Comparison of ENCODE assay signal across 11 cellular contexts in genomic region chr16:1932050-1933028, GRCh38. TPM values are rescaled to one million over a fixed set of nuclear protein-coding genes. Genes with fewer than 3 reads are reported as not detected.
DNase-seq lines count a peak whose midpoint lies in the region; ATAC-seq, FAIRE-seq and TF ChIP-seq lines count a peak whose summit lies in the region.
"Had no signal": no experiment of that assay in that cellular context is flagged by ENCODE, and none has a peak within 500 bp of the region (broad histone marks: within the 10 kb centered on the region; RNA-seq: fewer than 3 reads in every experiment).

No MANE protein-coding gene starts in this region.

- peaks cover 0 to 3% of the 10 kb centered on the region in 2 experiments; a peak in 2 of 5 replicates for H3K27me3 ChIP-seq in HepG2 (ENCODE audit: control insufficient read depth in 1 of 2, insufficient read depth in 2 of 2, low read length in 2 of 2)
- no peaks in the 10 kb centered on the region for H3K27me3 ChIP-seq in ascending aorta

- H3K9me3 ChIP-seq in HepG2 (ENCODE audit: low read length) (no peaks in the 10 kb centered on the region), ascending aorta (no peaks in the 10 kb centered on the region)

- ATAC-seq in HepG2 (peak; percentile 78), HG03025 (IDR thresholded peaks at IDR 0.05; ENCODE audit: low FRiP score, unreplicated experiment) (no peak), GM19397 (IDR thresholded peaks at IDR 0.05; ENCODE audit: unreplicated experiment) (no peak), HG03045 (IDR thresholded peaks at IDR 0.05; ENCODE audit: unreplicated experiment) (no peak)

- no peak for TF ChIP-seq EP300 in HepG2 (IDR thresholded peaks at IDR 0.05; ENCODE audit: low read depth in 2 of 2, low read length in 2 of 2)
- no peak for TF ChIP-seq EP300 in HepG2 (CRISPR knock-in tag; IDR thresholded peaks at IDR 0.05; ENCODE audit: borderline replicate concordance)

- TF ChIP-seq CTCF in astrocyte of the spinal cord (IDR thresholded peaks at IDR 0.05; ENCODE audit: low read depth, low read length): peak; percentile 19
- peak; percentile 72 for TF ChIP-seq CTCF in HepG2 (CRISPR knock-in tag; IDR thresholded peaks at IDR 0.05)
- no peak for TF ChIP-seq CTCF in ascending aorta (IDR thresholded peaks at IDR 0.05)

- CTCF ChIA-PET in HepG2 (lab: Yijun Ruan, JAX; ENCODE audit: low intra/inter-chr PET ratio, low total read pairs): interaction anchor here (0.7 kb wide), 2 partner anchors 69 to 119 kb away, joined by 3 read pairs; no protein-coding TSS in a partner anchor

- POLR2A ChIA-PET in HepG2 (lab: Yijun Ruan, JAX): interaction anchor here (1.2 to 1.8 kb wide), 5 partner anchors 9 to 223 kb away, joined by 3 to 34 read pairs (median 8); partner anchors contain the start of genes FAHD1, HAGH, MSRB1 and RPS2

- WGBS in HepG2 (ENCODE audit: low lambda C conversion rate): 44% methylated on average over 8 of the region's 19 CpGs

- DNase-seq in DMS53 treated with DMSO at 0.1 percent for 48 hours (lab: John Stamatoyannopoulos, UW; ENCODE audit: unreplicated experiment) (peak; percentile 24), NCI-H1092 (lab: John Stamatoyannopoulos, UW) (peak; percentile 57), astrocyte of the spinal cord (ENCODE audit: low read depth, low spot score) (no peak), HepG2 (ENCODE audit: low spot score) (peak; percentile 69), ascending aorta (ENCODE audit: low spot score in 2 of 2) (no peak)
- DNase-seq: activated CD4-positive, alpha-beta memory T cell treated with anti-CD3 and anti-CD28 coated beads for 36 hours; KBM-7 had no signal

- H3K4me3 ChIP-seq in astrocyte of the spinal cord (ENCODE audit: low read depth, low read length): no peak overlapping the region
- peak overlapping the region in 1 of 3 experiments; percentile 58; a peak in 3 of 6 replicates for H3K4me3 ChIP-seq in HepG2 (replicated peaks in 1 of 3; ENCODE audit: insufficient read depth in 1 of 3, low read depth in 2 of 3, low read length in 3 of 3)
- H3K4me3 ChIP-seq in ascending aorta: no peak overlapping the region

- peak; percentile 64 for FAIRE-seq in HepG2 (lab: Jason Lieb, UNC)

- no peaks in the 10 kb centered on the region for H4K20me1 ChIP-seq in HepG2 (ENCODE audit: insufficient read depth, low read length)

- peak overlapping the region; percentile 46 for H3K9ac ChIP-seq in HepG2 (ENCODE audit: insufficient read depth, low read depth, low read length)

- H3K27ac ChIP-seq in HepG2 (ENCODE audit: extremely low read length, insufficient read depth, low read length) (peak overlapping the region; percentile 25), ascending aorta (no peak overlapping the region)

- in situ Hi-C loops in astrocyte of the spinal cord (cut with HindIII; ENCODE audit: low sequenced_read_pairs): no loop called here
- in situ Hi-C loops in HepG2 (cut with HindIII; ENCODE audit: extremely low pct_ligation_motif_present, low pct_unique_long_range_greater_than_20kb): no loop called here

- peak overlapping the region; percentile 68 for H3K4me2 ChIP-seq in HepG2 (ENCODE audit: low read depth, low read length)

- no peak overlapping the region for H2AFZ ChIP-seq in HepG2 (ENCODE audit: low read length)

- no TSS peak for BruUV-seq in HepG2 (replicated peaks; lab: Mats Ljungman, UMichigan)

- TF ChIP-seq RAD21 in HepG2 (CRISPR knock-in tag; IDR thresholded peaks at IDR 0.05): peak; percentile 69

- intact Hi-C loops in HepG2 (cut with micrococcal nuclease; ENCODE audit: unreplicated experiment): loop anchor here (2.0 kb wide), 1 partner anchor 70 kb away; no protein-coding TSS in a partner anchor
- intact Hi-C loops in ascending aorta (cut with DNase I): no loop called here

- no peak for TF ChIP-seq POLR2A in HepG2 (IDR thresholded peaks at IDR 0.05; ENCODE audit: insufficient read depth in 1 of 2, low read depth in 2 of 2, low read length in 2 of 2)

- H3K79me2 ChIP-seq in HepG2 (ENCODE audit: insufficient read depth, low read length): no peaks in the 10 kb centered on the region

- peaks cover 77% of the 10 kb centered on the region for H3K4me1 ChIP-seq in HepG2 (ENCODE audit: insufficient read depth, low read length)
- peaks cover 4 to 6% of the 10 kb centered on the region in 2 donors for H3K4me1 ChIP-seq in ascending aorta

- H3K36me3 ChIP-seq in HepG2 (replicated peaks in 1 of 2; ENCODE audit: control insufficient read depth in 1 of 2, insufficient read depth in 2 of 2, low read length in 2 of 2): 0 out of 5 replicates have a peak, but pooled peaks cover 0 to 3% of the 10 kb centered on the region in 2 experiments
- H3K36me3 ChIP-seq in ascending aorta: peaks cover 2 to 5% of the 10 kb centered on the region in 2 donors

RNA-seq across cellular contexts. Expression of gene MSRB1, which starts 10.7 kb away (rescaled TPM):
- total RNA-seq in HepG2 (2016; rRNA removed; fragmentation: Illumina TruSeq; extraction: Trizol) (32.1 and 49.0 TPM in 2 replicates), ascending aorta (32.9 TPM)
- 17.7 and 18.5 TPM in 2 replicates for total RNA-seq in HepG2 (2016; cell fraction: cytosol; rRNA removed; fragmentation: Illumina TruSeq; extraction: Trizol; ENCODE audit: low read depth)
- 36.2 and 53.5 TPM in 2 replicates for total RNA-seq in HepG2 (2016; cell fraction: insoluble cytoplasmic fraction; rRNA removed; fragmentation: Illumina TruSeq; extraction: Trizol)
- 40.6 and 47.0 TPM in 2 replicates for total RNA-seq in HepG2 (2016; cell fraction: membrane; rRNA removed; fragmentation: Illumina TruSeq; extraction: Trizol)
- total RNA-seq in HepG2 (2016; cell fraction: nucleus; rRNA removed; fragmentation: Illumina TruSeq; extraction: Trizol): 22.9 and 23.6 TPM in 2 replicates
- 75.4 and 84.2 TPM in 2 replicates for polyA plus RNA-seq in HepG2 (2011; rRNA removed)
- polyA plus RNA-seq in HepG2 (2011; cell fraction: cytosol; rRNA removed): 77.3 and 104 TPM in 2 replicates
- 36.2 and 37.3 TPM in 2 replicates for polyA plus RNA-seq in HepG2 (2011; cell fraction: nucleus; rRNA removed)
- 50.3 and 50.5 TPM in 2 replicates for polyA plus RNA-seq in HepG2 (2012)
- 33.2 and 38.6 TPM in 2 replicates for polyA plus RNA-seq in HepG2 (2016; cell fraction: cytosol; fragmentation: Illumina TruSeq; extraction: Trizol; ENCODE audit: low read depth)
- polyA plus RNA-seq in HepG2 (2016; cell fraction: insoluble cytoplasmic fraction; fragmentation: Illumina TruSeq; extraction: Trizol; ENCODE audit: low read depth): 123 and 143 TPM in 2 replicates
- 66.6 and 81.6 TPM in 2 replicates for polyA plus RNA-seq in HepG2 (2016; cell fraction: membrane; fragmentation: Illumina TruSeq; extraction: Trizol; ENCODE audit: low read depth)
- 54.6 and 56.2 TPM in 2 replicates for polyA plus RNA-seq in HepG2 (2016; cell fraction: nucleus; fragmentation: Illumina TruSeq; extraction: Trizol; ENCODE audit: insufficient read depth, low read depth)
- polyA minus RNA-seq in HepG2 (2011; rRNA and poly(A)+ RNA removed; ENCODE audit: low replicate concordance): 38.3 and 153 TPM in 2 replicates
- 32.5 and 36.9 TPM in 2 replicates for polyA minus RNA-seq in HepG2 (2011; cell fraction: cytosol; rRNA and poly(A)+ RNA removed)
- polyA minus RNA-seq in HepG2 (2011; cell fraction: nucleus; rRNA and poly(A)+ RNA removed): 29.6 and 34.3 TPM in 2 replicates

RNA-seq across cellular contexts. Expression of gene HS3ST6, which starts 14.1 kb away (rescaled TPM):
- total RNA-seq in HepG2 (2016; rRNA removed; fragmentation: Illumina TruSeq; extraction: Trizol) (not detected in 2 replicates), ascending aorta (not detected)
- not detected in 2 replicates for total RNA-seq in HepG2 (2016; cell fraction: cytosol; rRNA removed; fragmentation: Illumina TruSeq; extraction: Trizol; ENCODE audit: low read depth)
- not detected in 2 replicates for total RNA-seq in HepG2 (2016; cell fraction: insoluble cytoplasmic fraction; rRNA removed; fragmentation: Illumina TruSeq; extraction: Trizol)
- total RNA-seq in HepG2 (2016; cell fraction: membrane; rRNA removed; fragmentation: Illumina TruSeq; extraction: Trizol): not detected in 2 replicates
- total RNA-seq in HepG2 (2016; cell fraction: nucleus; rRNA removed; fragmentation: Illumina TruSeq; extraction: Trizol): not detected in 2 replicates
- polyA plus RNA-seq in HepG2 (2011; rRNA removed): not detected in 2 replicates
- not detected in 2 replicates for polyA plus RNA-seq in HepG2 (2011; cell fraction: cytosol; rRNA removed)
- polyA plus RNA-seq in HepG2 (2011; cell fraction: nucleus; rRNA removed): not detected in 2 replicates
- not detected in 2 replicates for polyA plus RNA-seq in HepG2 (2012)
- not detected in 2 replicates for polyA plus RNA-seq in HepG2 (2016; cell fraction: cytosol; fragmentation: Illumina TruSeq; extraction: Trizol; ENCODE audit: low read depth)
- not detected in 2 replicates for polyA plus RNA-seq in HepG2 (2016; cell fraction: insoluble cytoplasmic fraction; fragmentation: Illumina TruSeq; extraction: Trizol; ENCODE audit: low read depth)
- polyA plus RNA-seq in HepG2 (2016; cell fraction: membrane; fragmentation: Illumina TruSeq; extraction: Trizol; ENCODE audit: low read depth): not detected in 2 replicates
- polyA plus RNA-seq in HepG2 (2016; cell fraction: nucleus; fragmentation: Illumina TruSeq; extraction: Trizol; ENCODE audit: insufficient read depth, low read depth): not detected in 2 replicates
- polyA minus RNA-seq in HepG2 (2011; rRNA and poly(A)+ RNA removed; ENCODE audit: low replicate concordance): not detected in 2 replicates
- polyA minus RNA-seq in HepG2 (2011; cell fraction: cytosol; rRNA and poly(A)+ RNA removed): not detected in 2 replicates
- not detected in 2 replicates for polyA minus RNA-seq in HepG2 (2011; cell fraction: nucleus; rRNA and poly(A)+ RNA removed)
- total RNA-seq: activated CD4-positive, alpha-beta memory T cell treated with anti-CD3 and anti-CD28 coated beads for 36 hours; mononuclear cell had no signal

RNA-seq across cellular contexts. Expression of gene RPL3L, which starts 22.1 kb away (rescaled TPM):
- not detected in 2 replicates for total RNA-seq in HepG2 (2016; rRNA removed; fragmentation: Illumina TruSeq; extraction: Trizol)
- 1.0 TPM in 1 of 2 replicates, not detected in the other for total RNA-seq in HepG2 (2016; cell fraction: cytosol; rRNA removed; fragmentation: Illumina TruSeq; extraction: Trizol; ENCODE audit: low read depth)
- 0.43 TPM in 1 of 2 replicates, not detected in the other for total RNA-seq in HepG2 (2016; cell fraction: insoluble cytoplasmic fraction; rRNA removed; fragmentation: Illumina TruSeq; extraction: Trizol)
- total RNA-seq in HepG2 (2016; cell fraction: membrane; rRNA removed; fragmentation: Illumina TruSeq; extraction: Trizol): 0.52 and 1.1 TPM in 2 replicates
- 1.1 TPM in 2 replicates for total RNA-seq in HepG2 (2016; cell fraction: nucleus; rRNA removed; fragmentation: Illumina TruSeq; extraction: Trizol)
- polyA plus RNA-seq in HepG2 (2011; rRNA removed): 0.17 and 0.30 TPM in 2 replicates
- 0.06 and 0.11 TPM in 2 replicates for polyA plus RNA-seq in HepG2 (2011; cell fraction: cytosol; rRNA removed)
- polyA plus RNA-seq in HepG2 (2011; cell fraction: nucleus; rRNA removed): 0.17 and 0.26 TPM in 2 replicates
- polyA plus RNA-seq in HepG2 (2012): 0.64 and 1.1 TPM in 2 replicates
- polyA plus RNA-seq in HepG2 (2016; cell fraction: cytosol; fragmentation: Illumina TruSeq; extraction: Trizol; ENCODE audit: low read depth): not detected in 2 replicates
- not detected in 2 replicates for polyA plus RNA-seq in HepG2 (2016; cell fraction: insoluble cytoplasmic fraction; fragmentation: Illumina TruSeq; extraction: Trizol; ENCODE audit: low read depth)
- 0.07 TPM in 1 of 2 replicates, not detected in the other for polyA plus RNA-seq in HepG2 (2016; cell fraction: membrane; fragmentation: Illumina TruSeq; extraction: Trizol; ENCODE audit: low read depth)
- not detected in 2 replicates for polyA plus RNA-seq in HepG2 (2016; cell fraction: nucleus; fragmentation: Illumina TruSeq; extraction: Trizol; ENCODE audit: insufficient read depth, low read depth)
- 3.8 TPM in 1 of 2 replicates, not detected in the other for polyA minus RNA-seq in HepG2 (2011; rRNA and poly(A)+ RNA removed; ENCODE audit: low replicate concordance)
- 0.89 TPM in 1 of 2 replicates, not detected in the other for polyA minus RNA-seq in HepG2 (2011; cell fraction: cytosol; rRNA and poly(A)+ RNA removed)
- polyA minus RNA-seq in HepG2 (2011; cell fraction: nucleus; rRNA and poly(A)+ RNA removed): 3.0 TPM in 1 of 2 replicates, not detected in the other
- total RNA-seq in ascending aorta: not detected
- total RNA-seq: activated CD4-positive, alpha-beta memory T cell treated with anti-CD3 and anti-CD28 coated beads for 36 hours; mononuclear cell had no signal

RNA-seq across cellular contexts. Expression of gene NDUFB10, which starts 27.0 kb away (rescaled TPM):
- total RNA-seq in HepG2 (2016; rRNA removed; fragmentation: Illumina TruSeq; extraction: Trizol) (143 and 157 TPM in 2 replicates), ascending aorta (68.2 TPM)
- total RNA-seq in HepG2 (2016; cell fraction: cytosol; rRNA removed; fragmentation: Illumina TruSeq; extraction: Trizol; ENCODE audit: low read depth): 74.8 and 95.4 TPM in 2 replicates
- total RNA-seq in HepG2 (2016; cell fraction: insoluble cytoplasmic fraction; rRNA removed; fragmentation: Illumina TruSeq; extraction: Trizol): 145 TPM in 2 replicates
- 96.5 and 119 TPM in 2 replicates for total RNA-seq in HepG2 (2016; cell fraction: membrane; rRNA removed; fragmentation: Illumina TruSeq; extraction: Trizol)
- 52.6 and 56.0 TPM in 2 replicates for total RNA-seq in HepG2 (2016; cell fraction: nucleus; rRNA removed; fragmentation: Illumina TruSeq; extraction: Trizol)
- polyA plus RNA-seq in HepG2 (2011; rRNA removed): 68.6 and 73.7 TPM in 2 replicates
- polyA plus RNA-seq in HepG2 (2011; cell fraction: cytosol; rRNA removed): 111 and 159 TPM in 2 replicates
- 63.4 and 64.1 TPM in 2 replicates for polyA plus RNA-seq in HepG2 (2011; cell fraction: nucleus; rRNA removed)
- 74.9 and 80.6 TPM in 2 replicates for polyA plus RNA-seq in HepG2 (2012)
- polyA plus RNA-seq in HepG2 (2016; cell fraction: cytosol; fragmentation: Illumina TruSeq; extraction: Trizol; ENCODE audit: low read depth): 121 and 146 TPM in 2 replicates
- polyA plus RNA-seq in HepG2 (2016; cell fraction: insoluble cytoplasmic fraction; fragmentation: Illumina TruSeq; extraction: Trizol; ENCODE audit: low read depth): 185 and 203 TPM in 2 replicates
- polyA plus RNA-seq in HepG2 (2016; cell fraction: membrane; fragmentation: Illumina TruSeq; extraction: Trizol; ENCODE audit: low read depth): 122 and 150 TPM in 2 replicates
- polyA plus RNA-seq in HepG2 (2016; cell fraction: nucleus; fragmentation: Illumina TruSeq; extraction: Trizol; ENCODE audit: insufficient read depth, low read depth): 134 and 138 TPM in 2 replicates
- 54.4 and 101 TPM in 2 replicates for polyA minus RNA-seq in HepG2 (2011; rRNA and poly(A)+ RNA removed; ENCODE audit: low replicate concordance)
- polyA minus RNA-seq in HepG2 (2011; cell fraction: cytosol; rRNA and poly(A)+ RNA removed): 63.5 and 64.7 TPM in 2 replicates
- polyA minus RNA-seq in HepG2 (2011; cell fraction: nucleus; rRNA and poly(A)+ RNA removed): 15.9 and 21.5 TPM in 2 replicates

RNA-seq across cellular contexts. Expression of gene RPS2, which starts 32.3 kb away (rescaled TPM):
- total RNA-seq in HepG2 (2016; rRNA removed; fragmentation: Illumina TruSeq; extraction: Trizol) (1,908 and 1,988 TPM in 2 replicates), ascending aorta (2,866 TPM)
- 7,477 and 8,510 TPM in 2 replicates for total RNA-seq in HepG2 (2016; cell fraction: cytosol; rRNA removed; fragmentation: Illumina TruSeq; extraction: Trizol; ENCODE audit: low read depth)
- total RNA-seq in HepG2 (2016; cell fraction: insoluble cytoplasmic fraction; rRNA removed; fragmentation: Illumina TruSeq; extraction: Trizol): 1,713 and 1,999 TPM in 2 replicates
- 6,682 and 6,920 TPM in 2 replicates for total RNA-seq in HepG2 (2016; cell fraction: membrane; rRNA removed; fragmentation: Illumina TruSeq; extraction: Trizol)
- total RNA-seq in HepG2 (2016; cell fraction: nucleus; rRNA removed; fragmentation: Illumina TruSeq; extraction: Trizol): 868 and 972 TPM in 2 replicates
- 4,513 and 4,514 TPM in 2 replicates for polyA plus RNA-seq in HepG2 (2011; rRNA removed)
- 4,562 and 7,573 TPM in 2 replicates for polyA plus RNA-seq in HepG2 (2011; cell fraction: cytosol; rRNA removed)
- 3,188 and 3,237 TPM in 2 replicates for polyA plus RNA-seq in HepG2 (2011; cell fraction: nucleus; rRNA removed)
- 2,719 and 4,159 TPM in 2 replicates for polyA plus RNA-seq in HepG2 (2012)
- polyA plus RNA-seq in HepG2 (2016; cell fraction: cytosol; fragmentation: Illumina TruSeq; extraction: Trizol; ENCODE audit: low read depth): 15,334 and 17,742 TPM in 2 replicates
- polyA plus RNA-seq in HepG2 (2016; cell fraction: insoluble cytoplasmic fraction; fragmentation: Illumina TruSeq; extraction: Trizol; ENCODE audit: low read depth): 2,736 and 3,340 TPM in 2 replicates
- 10,909 and 11,775 TPM in 2 replicates for polyA plus RNA-seq in HepG2 (2016; cell fraction: membrane; fragmentation: Illumina TruSeq; extraction: Trizol; ENCODE audit: low read depth)
- 2,261 and 2,419 TPM in 2 replicates for polyA plus RNA-seq in HepG2 (2016; cell fraction: nucleus; fragmentation: Illumina TruSeq; extraction: Trizol; ENCODE audit: insufficient read depth, low read depth)
- 5,720 and 6,943 TPM in 2 replicates for polyA minus RNA-seq in HepG2 (2011; rRNA and poly(A)+ RNA removed; ENCODE audit: low replicate concordance)
- 2,159 and 2,271 TPM in 2 replicates for polyA minus RNA-seq in HepG2 (2011; cell fraction: cytosol; rRNA and poly(A)+ RNA removed)
- polyA minus RNA-seq in HepG2 (2011; cell fraction: nucleus; rRNA and poly(A)+ RNA removed): 430 and 534 TPM in 2 replicates

Comparison
In these comparisons a context has a peak if more than half of its experiments do, and no peak if none do; other contexts are left out.
1. DNase-seq: peak in DMS53 treated with DMSO at 0.1 percent for 48 hours (single experiment), NCI-H1092 (single experiment) and HepG2 (single experiment); none in astrocyte of the spinal cord (single experiment) and ascending aorta (0 of 2).
2. CTCF ChIP-seq: peak in astrocyte of the spinal cord (single experiment) and HepG2 (single experiment); none in ascending aorta (0 of 3).